1 cellular context compared by ENCODE assay signal in genomic region chr7:44431091-44431608, GRCh38.
A peak's percentile ranks its signal among the peaks of the same experiment; 100 is the strongest.
TF ChIP-seq lines count a peak whose summit lies in the region.

No MANE protein-coding gene starts in this region.

TF ChIP-seq in HepG2, 621 proteins besides CTCF, POLR2A, EP300 and RAD21:
- TF ChIP-seq ATF4 (CRISPR knock-in tag; IDR thresholded peaks at IDR 0.05) (no peak), NCOA5 (CRISPR knock-in tag; IDR thresholded peaks at IDR 0.05) (no peak), CBFB (CRISPR knock-in tag; IDR thresholded peaks at IDR 0.05) (no peak), SMC3 (IDR thresholded peaks at IDR 0.05; ENCODE audit: low read length) (peak; percentile 58; the same call in 1 of the 2 replicates), PAX8 (CRISPR knock-in tag; IDR thresholded peaks at IDR 0.05; ENCODE audit: borderline replicate concordance) (no peak), BHLHE40 (IDR thresholded peaks at IDR 0.05; ENCODE audit: low read length) (no peak), HNRNPL (IDR thresholded peaks at IDR 0.05; ENCODE audit: low read depth, low read length) (no peak), ZNF687 (CRISPR knock-in tag; IDR thresholded peaks at IDR 0.05) (peak; percentile 39; the same call in 1 of the 2 replicates), STAG1 (CRISPR knock-in tag; IDR thresholded peaks at IDR 0.05) (peak; percentile 60), SP140L (CRISPR knock-in tag; IDR thresholded peaks at IDR 0.05; ENCODE audit: borderline replicate concordance) (no peak), HDAC1 (CRISPR knock-in tag; IDR thresholded peaks at IDR 0.05) (no peak), ZNF510 (CRISPR knock-in tag; IDR thresholded peaks at IDR 0.05; ENCODE audit: low read depth) (no peak), SIN3A (IDR thresholded peaks at IDR 0.05; ENCODE audit: borderline replicate concordance, low read depth, low read length) (no peak), JARID2 (CRISPR knock-in tag; IDR thresholded peaks at IDR 0.05; ENCODE audit: insufficient replicate concordance) (no peak), SRSF1 (optimal IDR thresholded peaks at IDR 0.05; ENCODE audit: low read depth, low read length) (no peak), AHR (CRISPR knock-in tag; IDR thresholded peaks at IDR 0.05) (no peak), ZNF644 (CRISPR knock-in tag; IDR thresholded peaks at IDR 0.05; ENCODE audit: low read depth) (no peak), ZBTB33 (CRISPR knock-in tag; IDR thresholded peaks at IDR 0.05) (peak; percentile 97), YEATS2 (CRISPR knock-in tag; IDR thresholded peaks at IDR 0.05; ENCODE audit: borderline replicate concordance) (no peak), TSC22D2 (CRISPR knock-in tag; IDR thresholded peaks at IDR 0.05; ENCODE audit: borderline replicate concordance) (no peak), ZNF878 (CRISPR knock-in tag; IDR thresholded peaks at IDR 0.05) (no peak), ATF7-NPFF (CRISPR knock-in tag; IDR thresholded peaks at IDR 0.05; ENCODE audit: low read depth) (no peak)
